Comparison of ENCODE assay signal across 1 cellular context in genomic region chr2:118061135-118061955, GRCh38.
TF ChIP-seq lines count a peak whose summit lies in the region.

No MANE protein-coding gene starts in this region.

TF ChIP-seq in HepG2, 621 proteins besides CTCF, POLR2A, EP300 and RAD21 (continued from another document):
- 0 out of 2 replicates have a peak, but pooled peaks have one; percentile 13 for TF ChIP-seq ZNF784 (CRISPR knock-in tag; IDR thresholded peaks at IDR 0.05; ENCODE audit: borderline replicate concordance)
- no peak for TF ChIP-seq PHF21A (CRISPR knock-in tag; IDR thresholded peaks at IDR 0.05)
- no peak for TF ChIP-seq ZNF256 (CRISPR knock-in tag; conservative IDR thresholded peaks at IDR 0.05)
- 0 out of 2 replicates have a peak, but pooled peaks have one; percentile 21 for TF ChIP-seq ZSCAN25 (CRISPR knock-in tag; IDR thresholded peaks at IDR 0.05)
- no peak for TF ChIP-seq ZNF235 (CRISPR knock-in tag; IDR thresholded peaks at IDR 0.05; ENCODE audit: borderline replicate concordance)
- peak; percentile 46; the same call in 1 of the 2 replicates for TF ChIP-seq PATZ1 (CRISPR knock-in tag; IDR thresholded peaks at IDR 0.05)
- peak; percentile 31 to 50; a peak in 2 of 4 replicates for TF ChIP-seq HMGXB4 (CRISPR knock-in tag; IDR thresholded peaks at IDR 0.05; ENCODE audit: borderline replicate concordance in 1 of 2, low read depth in 1 of 2)
- no peak for TF ChIP-seq PBX3 (CRISPR knock-in tag; IDR thresholded peaks at IDR 0.05; ENCODE audit: borderline replicate concordance)
- TF ChIP-seq CEBPG (CRISPR knock-in tag; IDR thresholded peaks at IDR 0.05): peak; percentile 72
- no peak for TF ChIP-seq SNAPC2 (CRISPR knock-in tag; IDR thresholded peaks at IDR 0.05)
- TF ChIP-seq FUBP1 (CRISPR knock-in tag; IDR thresholded peaks at IDR 0.05; ENCODE audit: borderline replicate concordance): no peak
- 0 out of 2 replicates have a peak, but pooled peaks have one; percentile 35 for TF ChIP-seq ZNF335 (CRISPR knock-in tag; IDR thresholded peaks at IDR 0.05)
- TF ChIP-seq MIER2 (CRISPR knock-in tag; IDR thresholded peaks at IDR 0.05): no peak
- no peak for TF ChIP-seq ZNF547 (CRISPR knock-in tag; IDR thresholded peaks at IDR 0.05)
- no peak for TF ChIP-seq ZNF724P (CRISPR knock-in tag; IDR thresholded peaks at IDR 0.05; ENCODE audit: borderline replicate concordance)
- peak; percentile 62; the same call in 1 of the 2 replicates for TF ChIP-seq CEBPB (IDR thresholded peaks at IDR 0.05; ENCODE audit: borderline replicate concordance, low read depth, low read length)
- TF ChIP-seq ZNF317 (CRISPR knock-in tag; IDR thresholded peaks at IDR 0.05): no peak
- TF ChIP-seq CCDC6 (CRISPR knock-in tag; IDR thresholded peaks at IDR 0.05): no peak
- no peak for TF ChIP-seq ZNF549 (CRISPR knock-in tag; IDR thresholded peaks at IDR 0.05)
- TF ChIP-seq ARNT (IDR thresholded peaks at IDR 0.05): no peak
- TF ChIP-seq TBL1XR1 (IDR thresholded peaks at IDR 0.05; ENCODE audit: borderline replicate concordance, low read length, partially characterized antibody): no peak
- TF ChIP-seq ZNF782 (CRISPR knock-in tag; IDR thresholded peaks at IDR 0.05; ENCODE audit: borderline replicate concordance): no peak
- TF ChIP-seq SMC3 (IDR thresholded peaks at IDR 0.05; ENCODE audit: low read length): peak; percentile 67
